Comparison of ENCODE assay signal across 8 cellular contexts in the genomic region with DNA sequence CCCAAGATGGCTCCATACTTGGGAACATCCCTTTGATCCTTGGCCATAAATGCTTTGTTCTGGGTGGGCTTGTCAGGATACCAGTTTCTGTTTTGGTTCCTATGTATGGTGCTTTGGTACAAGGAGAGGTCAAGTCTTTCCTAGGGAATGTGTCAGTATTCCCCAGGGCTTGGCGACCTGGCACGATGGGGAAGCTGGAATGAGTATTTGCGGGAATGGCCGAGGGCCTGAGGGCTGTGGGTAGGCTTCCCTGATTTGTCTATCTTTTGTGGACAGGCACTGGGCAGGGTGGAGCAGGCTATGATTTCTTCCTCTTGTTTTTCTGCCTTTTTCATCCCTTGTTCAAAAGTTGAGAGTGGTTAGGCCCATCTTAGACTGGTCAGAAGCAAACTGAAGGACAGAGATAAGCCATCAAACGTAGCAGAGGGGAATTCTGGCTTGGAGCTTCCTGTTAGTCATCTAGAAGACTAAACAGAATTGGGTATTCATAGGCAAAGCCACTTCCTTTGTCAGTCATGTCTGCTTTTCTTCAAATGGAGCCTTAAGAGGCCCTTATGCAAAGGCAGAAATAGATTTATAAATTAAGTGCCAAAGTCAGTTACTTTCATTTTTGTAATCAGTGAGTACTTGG. TPM values are rescaled to one million over a fixed set of nuclear protein-coding genes. Genes with fewer than 3 reads are reported as not detected.
DNase-seq lines count a peak whose midpoint lies in the region; ATAC-seq and TF ChIP-seq lines count a peak whose summit lies in the region.

No MANE protein-coding gene starts in this region.

- no peak for TF ChIP-seq POLR2A in Peyer's patch (IDR thresholded peaks at IDR 0.05)

- no peak overlapping the region for H3K4ac ChIP-seq in H9 (ENCODE audit: low read depth, low read length)

- no peaks in the 10 kb centered on the region for H3K79me1 ChIP-seq in H9 (ENCODE audit: insufficient read depth, low read depth, low read length, poor library complexity, severe bottlenecking)

- H2BK5ac ChIP-seq in H9 (ENCODE audit: insufficient read length, low read length), result no peak overlapping the region

- H3K9me3 Mint-ChIP-seq in effector memory CD8-positive, alpha-beta T cell, result no peaks in the 10 kb centered on the region
- H3K9me3 Mint-ChIP-seq in H9 (no peaks in the 10 kb centered on the region), endodermal cell (no peaks in the 10 kb centered on the region)

- no peaks in the 10 kb centered on the region for H3F3A ChIP-seq in Loucy (ENCODE audit: low read depth)

- in situ Hi-C loops in GM13977 (cut with MboI; ENCODE audit: low pct_unique_long_range_greater_than_20kb, low sequenced_read_pairs, unreplicated experiment), result no loop called here

- peak; percentile 43 for ATAC-seq in GM21737 (IDR thresholded peaks at IDR 0.05; ENCODE audit: unreplicated experiment)
- ATAC-seq in effector memory CD8-positive, alpha-beta T cell (replicated peaks), result peak; percentile 61

- peaks cover 78% of the 10 kb centered on the region for H3K79me2 ChIP-seq in Loucy (ENCODE audit: insufficient read depth, low read length)
- no peaks in the 10 kb centered on the region for H3K79me2 ChIP-seq in H9 (ENCODE audit: insufficient read depth, low read length)

- H4K91ac ChIP-seq in H9 (ENCODE audit: insufficient read length, low read depth, low read length), result no peak overlapping the region

- H3K4me3 ChIP-seq in Loucy (ENCODE audit: low read length, poor library complexity, severe bottlenecking) (peak overlapping the region; percentile 52), H7 (ENCODE audit: insufficient read depth, low read depth, low read length) (no peak overlapping the region), Peyer's patch (no peak overlapping the region), endodermal cell (ENCODE audit: low read length) (no peak overlapping the region)

- H4K8ac ChIP-seq in H9 (replicated peaks; ENCODE audit: insufficient read length, low read depth, low read length), result no peak overlapping the region

- no peak overlapping the region for H3T11ph ChIP-seq in H9 (ENCODE audit: low read length)

- WGBS in H9 (ENCODE audit: extremely low coverage, insufficient read length, low lambda C conversion rate), result no CpG with 5 or more reads among the region's 5 CpGs
- WGBS in endodermal cell (ENCODE audit: insufficient coverage in 1 of 2, insufficient read length in 1 of 2), 2 experiments, result 75 to 92% methylated on average over 1 to 5 of the region's 5 CpGs

- H3K9me2 ChIP-seq in Loucy (replicated peaks; ENCODE audit: low read depth, low read length), result no peaks in the 10 kb centered on the region

- peak overlapping the region; percentile 74 to 78 for H3K4me3 Mint-ChIP-seq in effector memory CD8-positive, alpha-beta T cell
- H3K4me3 Mint-ChIP-seq in H9 (no peak overlapping the region), endodermal cell (no peak overlapping the region)

- no peaks in the 10 kb centered on the region for H3K23me2 ChIP-seq in H9 (ENCODE audit: insufficient read length, low read depth, low read length, poor library complexity, severe bottlenecking)

- DNase-seq in GM13977 (ENCODE audit: low spot score), result peak; percentile 48
- DNase-seq in effector memory CD8-positive, alpha-beta T cell, result no peak
- no peak for DNase-seq in H9
- DNase-seq in H7, result no peak
- no peak for DNase-seq in Peyer's patch
- DNase-seq in endodermal cell, result no peak

- H3K27ac ChIP-seq in H9 (ENCODE audit: insufficient read length, low read depth, low read length) (no peak overlapping the region), Peyer's patch (peak overlapping the region in 1 of 4 donors; percentile 25), endodermal cell (ENCODE audit: low read depth, low read length) (no peak overlapping the region)

- H4K20me1 ChIP-seq in Loucy (ENCODE audit: insufficient read depth, low read length, poor library complexity, severe bottlenecking) (peaks cover 40% of the 10 kb centered on the region), H9 (ENCODE audit: control insufficient read depth, insufficient read depth, insufficient read length) (no peaks in the 10 kb centered on the region)

- no peak overlapping the region for H2BK120ac ChIP-seq in H9 (ENCODE audit: low read depth, low read length, poor library complexity, severe bottlenecking)

- H3K4me1 Mint-ChIP-seq in effector memory CD8-positive, alpha-beta T cell (ENCODE audit: low read depth in 2 of 2), result peaks cover 93 to 96% of the 10 kb centered on the region in 2 donors
- H3K4me1 Mint-ChIP-seq in H9 (peaks cover 10 to 18% of the 10 kb centered on the region in 2 experiments), endodermal cell (peaks cover 28% of the 10 kb centered on the region)

- H3K27ac Mint-ChIP-seq in effector memory CD8-positive, alpha-beta T cell, result peak overlapping the region; percentile 94 to 98
- no peak overlapping the region for H3K27ac Mint-ChIP-seq in H9
- H3K27ac Mint-ChIP-seq in endodermal cell, result no peak overlapping the region

- H3K36me3 Mint-ChIP-seq in effector memory CD8-positive, alpha-beta T cell (ENCODE audit: insufficient read depth), result peaks cover 17% of the 10 kb centered on the region
- H3K36me3 Mint-ChIP-seq in H9 (ENCODE audit: insufficient read depth in 1 of 3, low read depth in 3 of 3), result no peaks in the 10 kb centered on the region
- no peaks in the 10 kb centered on the region for H3K36me3 Mint-ChIP-seq in endodermal cell (ENCODE audit: low read depth)

- no peak overlapping the region for H2BK20ac ChIP-seq in H9 (ENCODE audit: low read depth, low read length, poor library complexity, severe bottlenecking)

- no peak overlapping the region for H4K5ac ChIP-seq in H9 (ENCODE audit: insufficient read length, low read depth, low read length)

- H3K9ac ChIP-seq in Loucy (ENCODE audit: low read depth, low read length, poor library complexity, severe bottlenecking) (no peak overlapping the region), H9 (ENCODE audit: extremely low read depth, insufficient read length, low read length) (no peak overlapping the region), endodermal cell (ENCODE audit: extremely low read depth, low read length, poor library complexity, severe bottlenecking) (no peak overlapping the region)

- peaks cover 51% of the 10 kb centered on the region for H3K4me1 ChIP-seq in Loucy (ENCODE audit: insufficient read depth, low read length, poor library complexity, severe bottlenecking)
- no peaks in the 10 kb centered on the region for H3K4me1 ChIP-seq in H9 (ENCODE audit: insufficient read depth, low read length)
- H3K4me1 ChIP-seq in Peyer's patch, result peaks cover 0 to 28% (median 6%) of the 10 kb centered on the region in 4 donors
- peaks cover 3% of the 10 kb centered on the region for H3K4me1 ChIP-seq in endodermal cell (ENCODE audit: control insufficient read depth, insufficient read depth, low read length)

- no peak overlapping the region for H3K18ac ChIP-seq in H9 (ENCODE audit: insufficient read length, low read depth, low read length)

- H3K36me3 ChIP-seq in Loucy (ENCODE audit: insufficient read depth, low read length) (peaks cover 20% of the 10 kb centered on the region; the same call in 1 of the 2 replicates), H7 (replicated peaks; ENCODE audit: control insufficient read depth, insufficient read depth, low read length) (no peaks in the 10 kb centered on the region), Peyer's patch (no peaks in the 10 kb centered on the region), endodermal cell (ENCODE audit: control insufficient read depth, insufficient read depth, low read length) (no peaks in the 10 kb centered on the region)

- H3K27me3 Mint-ChIP-seq in effector memory CD8-positive, alpha-beta T cell, result no peaks in the 10 kb centered on the region
- H3K27me3 Mint-ChIP-seq in H9 (ENCODE audit: low read depth), result no peaks in the 10 kb centered on the region
- peaks cover 3% of the 10 kb centered on the region for H3K27me3 Mint-ChIP-seq in endodermal cell (ENCODE audit: insufficient read depth)

- H3K9me3 ChIP-seq in Loucy (ENCODE audit: insufficient read depth, low read depth, low read length) (no peaks in the 10 kb centered on the region), H9 (ENCODE audit: control insufficient read depth, low read depth, low read length) (no peaks in the 10 kb centered on the region), Peyer's patch (no peaks in the 10 kb centered on the region), endodermal cell (ENCODE audit: control insufficient read depth, low read length) (no peaks in the 10 kb centered on the region)

- H3K56ac ChIP-seq in H9 (ENCODE audit: insufficient read length, low read depth, low read length), result no peak overlapping the region

- H2AK5ac ChIP-seq in H9 (ENCODE audit: insufficient read length, low read length), result no peak overlapping the region

- H3K14ac ChIP-seq in H9 (ENCODE audit: insufficient read depth, low read length), result no peak overlapping the region

- no peak overlapping the region for H3K23ac ChIP-seq in H9 (ENCODE audit: insufficient read length, low read depth, low read length)

- H2BK15ac ChIP-seq in H9 (ENCODE audit: low read depth, low read length), result no peak overlapping the region

- no peak overlapping the region for H2AFZ ChIP-seq in Loucy (ENCODE audit: low read length)
- H2AFZ ChIP-seq in H9 (ENCODE audit: low read length), result no peak overlapping the region

- TF ChIP-seq CTCF in GM13977 (IDR thresholded peaks at IDR 0.05; ENCODE audit: extremely low read depth, insufficient read depth, missing control alignments) (no peak), Loucy (conservative IDR thresholded peaks at IDR 0.05; ENCODE audit: low read length) (no peak), H9 (conservative IDR thresholded peaks at IDR 0.05) (no peak), Peyer's patch (IDR thresholded peaks at IDR 0.05) (no peak), endodermal cell (conservative IDR thresholded peaks at IDR 0.05) (no peak)

- H3K27me3 ChIP-seq in Loucy (ENCODE audit: insufficient read depth, low read length, poor library complexity, severe bottlenecking), result no peaks in the 10 kb centered on the region
- H3K27me3 ChIP-seq in H9 (ENCODE audit: insufficient read depth, low read length), result no peaks in the 10 kb centered on the region
- no peaks in the 10 kb centered on the region for H3K27me3 ChIP-seq in H7 (ENCODE audit: control insufficient read depth, insufficient read depth, low read length)
- H3K27me3 ChIP-seq in Peyer's patch, result no peaks in the 10 kb centered on the region
- H3K27me3 ChIP-seq in endodermal cell (ENCODE audit: control insufficient read depth, insufficient read depth, low read length, poor library complexity, severe bottlenecking), result no peaks in the 10 kb centered on the region

- peak overlapping the region; percentile 67 for H3K4me2 ChIP-seq in Loucy (ENCODE audit: low read depth, low read length, poor library complexity, severe bottlenecking)
- no peak overlapping the region for H3K4me2 ChIP-seq in H9 (ENCODE audit: insufficient read depth, insufficient read length, low read length)

- no peak overlapping the region for H2BK12ac ChIP-seq in H9 (ENCODE audit: insufficient read length, low read depth, low read length)

RNA-seq across cellular contexts. Expression of a gene that starts 13.7 kb away (rescaled TPM):
- total RNA-seq in H9 (2021) (7.8 and 8.3 TPM in 2 replicates), Peyer's patch (100 to 1,000 TPM in 1 of 4 donors, 10 to 100 TPM in 3; 13.8 to 200 (median 17.8) TPM), endodermal cell (1 to 10 TPM; 2.6 to 3.9 TPM)
- 2.6 and 3.3 TPM in 2 replicates for total RNA-seq in H7 (2014; rRNA removed; shearing (Covaris generic))
- 0.25 TPM for polyA plus RNA-seq in endodermal cell (2013, experiment 1 of 2)
- polyA plus RNA-seq in endodermal cell (2013, experiment 2 of 2), result 0.46 TPM

Comparison
In these comparisons a context has a peak if more than half of its experiments do, and no peak if none do; other contexts are left out.
1. H3K27ac Mint-ChIP-seq: peak in effector memory CD8-positive, alpha-beta T cell (2 of 2); none in H9 (0 of 3) and endodermal cell (single experiment).
2. H3K4me3 Mint-ChIP-seq: peak in effector memory CD8-positive, alpha-beta T cell (2 of 2); none in H9 (0 of 2) and endodermal cell (single experiment).